8 cellular contexts compared by ENCODE assay signal in the genomic region with DNA sequence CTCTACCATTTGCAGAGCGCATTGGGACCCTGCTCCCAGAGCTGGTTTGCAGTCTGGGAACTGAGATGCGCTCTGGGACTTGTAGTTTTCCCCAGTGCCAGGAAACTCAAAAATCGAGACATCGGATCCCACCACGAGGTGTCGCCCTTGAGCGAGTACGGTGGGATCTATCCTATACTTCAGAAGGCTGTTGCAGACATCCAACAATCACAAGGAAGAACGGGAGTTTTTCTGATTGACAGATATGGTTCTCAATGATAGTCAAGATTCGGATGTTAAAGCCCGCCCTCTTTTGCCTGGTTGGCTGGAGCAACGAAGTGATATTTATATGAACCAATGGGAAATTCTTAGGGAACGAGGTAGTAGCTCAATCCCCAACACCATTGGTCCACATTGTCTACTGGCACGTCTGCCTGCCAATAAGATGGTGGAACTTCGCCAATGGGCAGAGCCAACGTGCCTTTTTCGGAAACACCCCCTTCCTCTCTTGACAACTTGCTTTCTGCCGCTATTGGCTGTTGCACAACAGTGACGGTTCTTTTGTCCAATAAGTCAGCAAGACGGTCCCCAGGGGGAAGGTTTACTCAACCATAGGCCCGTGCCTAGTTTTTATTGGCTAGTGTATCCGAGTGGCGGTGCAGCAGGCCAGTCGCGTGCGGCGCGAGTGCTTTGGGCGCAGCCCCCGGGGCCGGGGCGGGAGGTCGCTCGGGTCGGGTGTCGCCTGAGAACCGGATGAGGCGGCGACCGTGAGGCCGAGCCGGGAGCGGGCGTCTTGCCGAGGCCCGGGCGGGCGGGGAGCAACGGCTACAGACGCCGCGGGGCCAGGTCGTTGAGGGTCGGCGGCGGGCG. TPM values are rescaled to one million over a fixed set of nuclear protein-coding genes. Genes with fewer than 3 reads are reported as not detected.
DNase-seq lines count a peak whose midpoint lies in the region; ATAC-seq lines count a peak whose summit lies in the region.

A gene (plus strand): TSS at position 724 of the 849 bp plus-strand sequence. CDS start 164 bp downstream, outside the sequence.

- H3K27ac ChIP-seq in effector memory CD4-positive, alpha-beta T cell (ENCODE audit: insufficient read depth, low read length, poor library complexity, severe bottlenecking) = peak within 1 kb of the TSS; percentile 76

- H3K27me3 ChIP-seq in effector memory CD4-positive, alpha-beta T cell (replicated peaks; ENCODE audit: control insufficient read depth, insufficient read depth, low read length, poor library complexity, severe bottlenecking) = no peaks in the 10 kb centered on the region

- DNase-seq in CMK (ENCODE audit: low read depth) (peak; percentile 99), HS-5 (ENCODE audit: low read depth) (peak; percentile 100), medulla oblongata (ENCODE audit: extremely low spot score) (peak; percentile 100)
- peak; percentile 97 for DNase-seq in NK-92 treated with Interleukin-12 subunit alpha and Interleukin-12 subunit beta, amount 100 ng/mL, for 24 hours (lab: John Stamatoyannopoulos, UW)
- peak; percentile 91 to 97 (median 97) for DNase-seq in effector memory CD4-positive, alpha-beta T cell
- DNase-seq in stimulated activated CD8-positive, alpha-beta memory T cell treated with anti-CD3 and anti-CD28 coated beads, Interleukin-12 subunit alpha, Interleukin-12 subunit beta, amount 100 ng/mL, for 24 hours (ENCODE audit: extremely low read depth) = peak; percentile 91

- no peaks in the 10 kb centered on the region for H3K9me3 ChIP-seq in effector memory CD4-positive, alpha-beta T cell (ENCODE audit: control insufficient read depth, low read length)

- peaks cover 3% of the 10 kb centered on the region for H3K36me3 ChIP-seq in effector memory CD4-positive, alpha-beta T cell (ENCODE audit: control insufficient read depth, insufficient read depth, low read length)

- POLR2A ChIA-PET in activated CD8-positive, alpha-beta memory T cell treated with anti-CD3 and anti-CD28 coated beads for 36 hours (lab: Charles Lee) = interaction anchor here (0.5 to 1.3 kb wide), 8 partner anchors 16 to 522 kb away, joined by 3 to 11 read pairs (median 3); no protein-coding TSS in a partner anchor

- peak; percentile 82 for ATAC-seq in GM19467 (IDR thresholded peaks at IDR 0.05; ENCODE audit: unreplicated experiment)

- CTCF ChIA-PET in activated CD8-positive, alpha-beta memory T cell treated with anti-CD3 and anti-CD28 coated beads for 36 hours (lab: Charles Lee) = interaction anchor here (0.5 to 9.7 kb wide), 27 partner anchors 9 to 283 kb away, joined by 3 to 82 read pairs (median 4); a partner anchor contains a TSS

- peak within 1 kb of the TSS; percentile 76 for H3K4me3 ChIP-seq in effector memory CD4-positive, alpha-beta T cell (ENCODE audit: insufficient read depth, low read depth, low read length, poor library complexity, severe bottlenecking)

- H3K4me1 ChIP-seq in effector memory CD4-positive, alpha-beta T cell (ENCODE audit: control insufficient read depth, insufficient read depth, low read length, poor library complexity, severe bottlenecking) = peaks cover 20% of the 10 kb centered on the region

RNA-seq across cellular contexts. Expression of the gene that starts here (rescaled TPM):
- 100 to 1,000 TPM; 144 to 150 TPM for total RNA-seq in activated CD8-positive, alpha-beta memory T cell treated with anti-CD3 and anti-CD28 coated beads for 36 hours

Comparison
In these comparisons a context has a peak if more than half of its experiments do, and no peak if none do; other contexts are left out.
1. Peak in every context shown above with its lines: DNase-seq, ATAC-seq, H3K4me3 ChIP-seq and H3K27ac ChIP-seq.